In the genomic region with DNA sequence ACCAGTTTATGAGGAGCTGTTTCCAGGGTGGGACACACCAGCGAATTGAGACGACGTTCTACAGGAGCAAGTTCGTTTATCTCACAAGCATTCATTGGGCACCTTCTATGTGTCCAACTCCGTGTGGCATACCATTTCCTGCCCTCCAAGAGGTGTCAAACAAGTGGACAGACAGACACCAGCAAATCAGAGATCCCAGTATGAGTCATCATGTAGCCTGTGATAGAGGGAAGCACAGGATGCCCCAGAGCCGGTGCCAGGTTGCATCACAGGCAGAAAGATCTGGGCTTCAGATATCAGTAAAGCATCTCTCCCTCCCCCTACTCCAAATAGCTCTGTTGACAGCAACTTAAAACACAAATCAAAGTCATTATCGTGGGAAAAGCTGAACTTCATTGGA, we compare ENCODE assay signal across 16 cellular contexts. TPM values are rescaled to one million over a fixed set of nuclear protein-coding genes. Genes with fewer than 3 reads are reported as not detected.
DNase-seq lines count a peak whose midpoint lies in the region; ATAC-seq, FAIRE-seq and TF ChIP-seq lines count a peak whose summit lies in the region.
"Had no signal": no experiment of that assay in that cellular context is flagged by ENCODE, and none has a peak within 500 bp of the region (broad histone marks: within the 10 kb centered on the region; RNA-seq: fewer than 3 reads in every experiment).

No MANE protein-coding gene starts in this region.

- no peak overlapping the region for H3K23ac ChIP-seq in mesendoderm (ENCODE audit: low read length)

- no peak overlapping the region for H3K4me3 Mint-ChIP-seq in activated CD8-positive, alpha-beta memory T cell treated with anti-CD3 and anti-CD28 coated beads, Interleukin-2, amount 10 ng/mL, durations not matched to agents 7 days and 5 days
- H3K4me3 Mint-ChIP-seq: CD8-positive, alpha-beta T cell had no signal

- no peak overlapping the region for H3K56ac ChIP-seq in mesendoderm (ENCODE audit: low read length)

- H3K27me3 ChIP-seq in brain microvascular endothelial cell (replicated peaks) (no peaks in the 10 kb centered on the region), mesendoderm (ENCODE audit: insufficient read depth, low read length, poor library complexity) (no peaks in the 10 kb centered on the region), Peyer's patch (no peaks in the 10 kb centered on the region), WERI-Rb-1 (ENCODE audit: insufficient read depth, low read depth, severe bottlenecking) (peaks cover 63% of the 10 kb centered on the region)
- H3K27me3 ChIP-seq: adrenal gland, SJSA1 had no signal

- CTCF ChIA-PET in activated CD8-positive, alpha-beta memory T cell treated with anti-CD3 and anti-CD28 coated beads, Interleukin-2, amount 10 ng/mL, durations not matched to agents 7 days and 5 days (lab: Charles Lee): interaction anchor here (1.3 kb wide), 1 partner anchor 31 kb away, joined by 3 read pairs; a partner anchor contains a TSS

- peak; percentile 38 for ATAC-seq in activated CD8-positive, alpha-beta memory T cell treated with anti-CD3 and anti-CD28 coated beads, Interleukin-2, amount 10 ng/mL, durations not matched to agents 7 days and 5 days
- ATAC-seq: CD8-positive, alpha-beta T cell had no signal

- H3K4me1 ChIP-seq in mesendoderm (ENCODE audit: control insufficient read depth, low read depth, low read length): no peaks in the 10 kb centered on the region
- no peaks in the 10 kb centered on the region for H3K4me1 ChIP-seq in Peyer's patch
- H3K4me1 ChIP-seq: adrenal gland had no signal

- peaks cover 54% of the 10 kb centered on the region for H3K4me1 Mint-ChIP-seq in activated CD8-positive, alpha-beta memory T cell treated with anti-CD3 and anti-CD28 coated beads, Interleukin-2, amount 10 ng/mL, durations not matched to agents 7 days and 5 days

- no peaks in the 10 kb centered on the region for H3K79me2 ChIP-seq in mesendoderm (ENCODE audit: control insufficient read depth, insufficient read depth, low read length)

- no peaks in the 10 kb centered on the region for H3K79me1 ChIP-seq in mesendoderm (ENCODE audit: low read length)

- H3K9ac ChIP-seq in mesendoderm (ENCODE audit: low read length): no peak overlapping the region

- peaks cover 15% of the 10 kb centered on the region for H3K36me3 Mint-ChIP-seq in activated CD8-positive, alpha-beta memory T cell treated with anti-CD3 and anti-CD28 coated beads, Interleukin-2, amount 10 ng/mL, durations not matched to agents 7 days and 5 days
- H3K36me3 Mint-ChIP-seq: CD8-positive, alpha-beta T cell had no signal

- no peak overlapping the region for H4K5ac ChIP-seq in mesendoderm (ENCODE audit: low read length)

- DNase-seq in activated CD8-positive, alpha-beta memory T cell treated with anti-CD3 and anti-CD28 coated beads, Interleukin-2, amount 10 ng/mL, durations not matched to agents 7 days and 5 days: peak; percentile 79
- no peak for DNase-seq in activated CD8-positive, alpha-beta memory T cell treated with anti-CD3 and anti-CD28 coated beads, Interleukin-2, amount 50 U/mL, for 4 hours
- DNase-seq in M059J (ENCODE audit: low read depth) (peak; percentile 40), brain microvascular endothelial cell (peak; percentile 45), mesendoderm (peak; percentile 44), Peyer's patch (no peak), WERI-Rb-1 (no peak), H54 (ENCODE audit: insufficient read length, low spot score) (no peak)
- DNase-seq: activated CD4-positive, CD25-positive, alpha-beta regulatory T cell treated with anti-CD3 and anti-CD28 coated beads, Interleukin-2, amount 50 U/mL, for 72 hours; CD8-positive, alpha-beta T cell; NCI-H2029; NCI-H524; stimulated activated CD4-positive, alpha-beta T cell treated with anti-CD3 and anti-CD28 coated beads, Interleukin-4, amount 100 ng/mL, for 24 hours; T-helper 9 cell had no signal

- H3K9me3 ChIP-seq in Peyer's patch (no peaks in the 10 kb centered on the region), WERI-Rb-1 (ENCODE audit: severe bottlenecking) (no peaks in the 10 kb centered on the region)
- H3K9me3 ChIP-seq: adrenal gland, SJSA1 had no signal

- FAIRE-seq in H54 (lab: Jason Lieb, UNC): no peak

- in situ Hi-C loops in brain microvascular endothelial cell (cut with HindIII; ENCODE audit: low pct_ligation_motif_present, low sequenced_read_pairs): no loop called here

- H2AK5ac ChIP-seq in mesendoderm (ENCODE audit: low read length): no peak overlapping the region

- H3K36me3 ChIP-seq in brain microvascular endothelial cell (replicated peaks): no peaks in the 10 kb centered on the region
- H3K36me3 ChIP-seq in mesendoderm (ENCODE audit: control insufficient read depth, insufficient read depth, low read length): no peaks in the 10 kb centered on the region
- H3K36me3 ChIP-seq in Peyer's patch: no peaks in the 10 kb centered on the region
- H3K36me3 ChIP-seq in WERI-Rb-1: no peaks in the 10 kb centered on the region
- H3K36me3 ChIP-seq: adrenal gland, SJSA1 had no signal

- H3K4me2 ChIP-seq in mesendoderm (ENCODE audit: low read length): no peak overlapping the region

- H2BK120ac ChIP-seq in mesendoderm (ENCODE audit: low read depth, low read length): no peak overlapping the region

- TF ChIP-seq CTCF in brain microvascular endothelial cell (IDR thresholded peaks at IDR 0.05; ENCODE audit: low read depth, low read length, missing control alignments) (no peak), Peyer's patch (IDR thresholded peaks at IDR 0.05) (no peak), WERI-Rb-1 (IDR thresholded peaks at IDR 0.05; ENCODE audit: low read depth, low read length) (no peak)

- no peak overlapping the region for H4K8ac ChIP-seq in mesendoderm (ENCODE audit: low read depth, low read length)

- no peak overlapping the region for H2BK5ac ChIP-seq in mesendoderm (ENCODE audit: low read length)

- no peak overlapping the region for H3K27ac Mint-ChIP-seq in activated CD8-positive, alpha-beta memory T cell treated with anti-CD3 and anti-CD28 coated beads, Interleukin-2, amount 10 ng/mL, durations not matched to agents 7 days and 5 days
- H3K27ac Mint-ChIP-seq: CD8-positive, alpha-beta T cell had no signal

- WGBS in mesendoderm (ENCODE audit: extremely low coverage, insufficient coverage, low lambda C conversion rate): no CpG with 5 or more reads among the region's 7 CpGs

- H3K18ac ChIP-seq in mesendoderm (ENCODE audit: low read length): no peak overlapping the region

- no peaks in the 10 kb centered on the region for H3K9me3 Mint-ChIP-seq in activated CD8-positive, alpha-beta memory T cell treated with anti-CD3 and anti-CD28 coated beads, Interleukin-2, amount 10 ng/mL, durations not matched to agents 7 days and 5 days (ENCODE audit: low read depth)
- H3K9me3 Mint-ChIP-seq: CD8-positive, alpha-beta T cell had no signal

- no peak overlapping the region for H2BK15ac ChIP-seq in mesendoderm (replicated peaks; ENCODE audit: low read depth)

- H3K27ac ChIP-seq in brain microvascular endothelial cell (no peak overlapping the region), mesendoderm (ENCODE audit: low read depth, low read length) (no peak overlapping the region), Peyer's patch (no peak overlapping the region), WERI-Rb-1 (no peak overlapping the region)
- H3K27ac ChIP-seq: adrenal gland, SJSA1 had no signal

- no peak overlapping the region for H3K4me3 ChIP-seq in brain microvascular endothelial cell (ENCODE audit: low read depth, low read length)
- H3K4me3 ChIP-seq in mesendoderm (ENCODE audit: low read length): no peak overlapping the region
- no peak overlapping the region for H3K4me3 ChIP-seq in Peyer's patch
- H3K4me3 ChIP-seq in WERI-Rb-1 (ENCODE audit: low read depth, low read length): no peak overlapping the region
- H3K4me3 ChIP-seq: adrenal gland, SJSA1 had no signal

- TF ChIP-seq POLR2A in Peyer's patch (IDR thresholded peaks at IDR 0.05) (no peak), H54 (IDR thresholded peaks at IDR 0.05; ENCODE audit: low read depth, low read length) (no peak)

- peaks cover 19% of the 10 kb centered on the region for H3K27me3 Mint-ChIP-seq in activated CD8-positive, alpha-beta memory T cell treated with anti-CD3 and anti-CD28 coated beads, Interleukin-2, amount 10 ng/mL, durations not matched to agents 7 days and 5 days

- H3K4ac ChIP-seq in mesendoderm (ENCODE audit: low read depth, low read length): no peak overlapping the region

RNA-seq across cellular contexts. Expression of a gene that starts 31.8 kb away (rescaled TPM):
- 10 to 100 TPM; 30.1 to 32.6 TPM for total RNA-seq in activated CD8-positive, alpha-beta memory T cell treated with anti-CD3 and anti-CD28 coated beads, Interleukin-2, amount 10 ng/mL, durations not matched to agents 7 days and 5 days
- total RNA-seq in M059J (2014; rRNA removed; shearing (Covaris generic)): 0.39 TPM in 1 of 2 replicates, not detected in the other
- 0.37 TPM for polyA plus RNA-seq in mesendoderm (2013, experiment 1 of 2)
- polyA plus RNA-seq in mesendoderm (2013, experiment 2 of 2): 0.39 TPM
- total RNA-seq in Peyer's patch: 100 to 1,000 TPM in 3 of 4 donors, 10 to 100 TPM in 1; 92.4 to 390 (median 235) TPM

Comparison
In these comparisons a context has a peak if more than half of its experiments do, and no peak if none do; other contexts are left out.
1. DNase-seq: peak in activated CD8-positive, alpha-beta memory T cell treated with anti-CD3 and anti-CD28 coated beads, Interleukin-2, amount 10 ng/mL, durations not matched to agents 7 days and 5 days (single experiment), M059J (single experiment), brain microvascular endothelial cell (single experiment) and mesendoderm (single experiment); none in activated CD8-positive, alpha-beta memory T cell treated with anti-CD3 and anti-CD28 coated beads, Interleukin-2, amount 50 U/mL, for 4 hours (single experiment), Peyer's patch (0 of 3), WERI-Rb-1 (single experiment) and H54 (single experiment).
2. RNA of a gene that starts 31.8 kb away (total RNA-seq): 92.4 to 390 TPM in Peyer's patch and 30.1 to 32.6 TPM in activated CD8-positive, alpha-beta memory T cell treated with anti-CD3 and anti-CD28 coated beads, Interleukin-2, amount 10 ng/mL, durations not matched to agents 7 days and 5 days; 0.39 TPM in M059J; every median in the first group is over 10 times any median in the second.